16 cellular contexts compared by ENCODE assay signal in genomic region chr9:131282175-131282574, GRCh38. TPM values are rescaled to one million over a fixed set of nuclear protein-coding genes. Genes with fewer than 3 reads are reported as not detected.
A peak's percentile ranks its signal among the peaks of the same experiment; 100 is the strongest.
DNase-seq lines count a peak whose midpoint lies in the region; ATAC-seq lines count a peak whose summit lies in the region.
"Had no signal": no experiment of that assay in that cellular context is flagged by ENCODE, and none has a peak within 500 bp of the region (broad histone marks: within the 10 kb centered on the region; RNA-seq: fewer than 3 reads in every experiment).

No MANE protein-coding gene starts in this region.

- CTCF ChIA-PET in activated CD4-positive, alpha-beta T cell treated with anti-CD3 and anti-CD28 coated beads, Interleukin-2, amount 10 ng/mL, durations not matched to agents 7 days and 5 days (lab: Charles Lee): interaction anchor here (1.1 kb wide), 1 partner anchor 77 kb away, joined by 3 read pairs; no protein-coding TSS in a partner anchor

- peak overlapping the region; percentile 55 for H3K4me3 ChIP-seq in iPS-18c (ENCODE audit: insufficient read depth, low read depth, low read length)
- peak overlapping the region; percentile 65 to 79 (median 67) for H3K4me3 ChIP-seq in skeletal muscle tissue (ENCODE audit: low read length in 3 of 3)
- H3K4me3 ChIP-seq: PC-9 had no signal

- H3K27me3 Mint-ChIP-seq in activated T-helper 1 cell treated with anti-CD3 and anti-CD28 coated beads, Interleukin-12 subunit alpha, Interleukin-12 subunit beta, Interleukin-2, Interleukin-4 antibody, amounts not matched to agents 30 ng/mL and 10 ng/mL and 1 ng/mL, durations not matched to agents 14 hours and 24 hours and 36 hours (ENCODE audit: insufficient read depth): peaks cover 31% of the 10 kb centered on the region
- H3K27me3 Mint-ChIP-seq in activated CD4-positive, alpha-beta T cell treated with anti-CD3 and anti-CD28 coated beads, Interleukin-2, amount 10 ng/mL, durations not matched to agents 7 days and 5 days: peaks cover 23% of the 10 kb centered on the region

- no peaks in the 10 kb centered on the region for H3K9me3 ChIP-seq in iPS-18c (ENCODE audit: control insufficient read depth, insufficient read depth, low read length)
- H3K9me3 ChIP-seq in skeletal muscle tissue (ENCODE audit: control insufficient read depth in 3 of 3, low read length in 3 of 3): no peaks in the 10 kb centered on the region

- H3K9me3 Mint-ChIP-seq in activated T-helper 1 cell treated with anti-CD3 and anti-CD28 coated beads, Interleukin-12 subunit alpha, Interleukin-12 subunit beta, Interleukin-2, Interleukin-4 antibody, amounts not matched to agents 30 ng/mL and 10 ng/mL and 1 ng/mL, durations not matched to agents 14 hours and 24 hours and 36 hours: no peaks in the 10 kb centered on the region
- H3K9me3 Mint-ChIP-seq in activated CD4-positive, alpha-beta T cell treated with anti-CD3 and anti-CD28 coated beads, Interleukin-2, amount 10 ng/mL, durations not matched to agents 7 days and 5 days: no peaks in the 10 kb centered on the region
- H3K9me3 Mint-ChIP-seq: activated CD4-positive, alpha-beta memory T cell treated with anti-CD3 and anti-CD28 coated beads for 36 hours had no signal

- intact Hi-C loops in Right ventricle myocardium inferior (cut with DNase I): no loop called here
- intact Hi-C loops in left ventricle myocardium superior (cut with micrococcal nuclease): no loop called here
- intact Hi-C loops in activated T-helper 1 cell treated with anti-CD3 and anti-CD28 coated beads, Interleukin-12 subunit alpha, Interleukin-12 subunit beta, Interleukin-2, Interleukin-4 antibody, amounts not matched to agents 30 ng/mL and 10 ng/mL and 1 ng/mL, durations not matched to agents 14 hours and 24 hours and 36 hours (cut with micrococcal nuclease): no loop called here

- POLR2A ChIA-PET in activated CD4-positive, alpha-beta T cell treated with anti-CD3 and anti-CD28 coated beads, Interleukin-2, amount 10 ng/mL, durations not matched to agents 7 days and 5 days (lab: Charles Lee): no interaction called here

- ATAC-seq in Right ventricle myocardium inferior (no peak), left ventricle myocardium superior (no peak), GM18909 (IDR thresholded peaks at IDR 0.05; ENCODE audit: poor library complexity, unreplicated experiment) (no peak), GM21619 (IDR thresholded peaks at IDR 0.05; ENCODE audit: unreplicated experiment) (no peak)
- ATAC-seq: esophagus mucosa had no signal

- peak overlapping the region; percentile 3 for H3K4me3 Mint-ChIP-seq in activated T-helper 1 cell treated with anti-CD3 and anti-CD28 coated beads, Interleukin-12 subunit alpha, Interleukin-12 subunit beta, Interleukin-2, Interleukin-4 antibody, amounts not matched to agents 30 ng/mL and 10 ng/mL and 1 ng/mL, durations not matched to agents 14 hours and 24 hours and 36 hours
- H3K4me3 Mint-ChIP-seq in activated CD4-positive, alpha-beta T cell treated with anti-CD3 and anti-CD28 coated beads, Interleukin-2, amount 10 ng/mL, durations not matched to agents 7 days and 5 days: no peak overlapping the region
- H3K4me3 Mint-ChIP-seq: activated CD4-positive, alpha-beta memory T cell treated with anti-CD3 and anti-CD28 coated beads for 36 hours had no signal

- H3K4me1 Mint-ChIP-seq in activated T-helper 1 cell treated with anti-CD3 and anti-CD28 coated beads, Interleukin-12 subunit alpha, Interleukin-12 subunit beta, Interleukin-2, Interleukin-4 antibody, amounts not matched to agents 30 ng/mL and 10 ng/mL and 1 ng/mL, durations not matched to agents 14 hours and 24 hours and 36 hours (ENCODE audit: low read depth): peaks cover 24% of the 10 kb centered on the region
- H3K4me1 Mint-ChIP-seq in activated CD4-positive, alpha-beta T cell treated with anti-CD3 and anti-CD28 coated beads, Interleukin-2, amount 10 ng/mL, durations not matched to agents 7 days and 5 days: peaks cover 27% of the 10 kb centered on the region

- H3K4me1 ChIP-seq in skeletal muscle tissue (ENCODE audit: control insufficient read depth in 3 of 3, insufficient read depth in 3 of 3, low read length in 3 of 3): peaks cover 21 to 64% (median 51%) of the 10 kb centered on the region in 3 donors

- peak; percentile 30 for DNase-seq in Right ventricle myocardium inferior (ENCODE audit: missing footprints)
- no peak for DNase-seq in left ventricle myocardium superior
- DNase-seq in activated T-helper 1 cell treated with anti-CD3 and anti-CD28 coated beads, Interleukin-12 subunit alpha, Interleukin-12 subunit beta, Interleukin-2, Interleukin-4 antibody, amounts not matched to agents 30 ng/mL and 10 ng/mL and 1 ng/mL, durations not matched to agents 14 hours and 24 hours and 36 hours (ENCODE audit: low spot score): no peak
- no peak for DNase-seq in activated CD4-positive, alpha-beta T cell treated with anti-CD3 and anti-CD28 coated beads, Interleukin-2, amount 10 ng/mL, durations not matched to agents 7 days and 5 days
- DNase-seq: activated CD4-positive, alpha-beta memory T cell treated with anti-CD3 and anti-CD28 coated beads for 36 hours; DND-41; hippocampal formation; mammary epithelial cell; NCI-H524 treated with DMSO at 0.1 percent for 48 hours; PC-9; T-helper 1 cell had no signal

- peaks cover 2% of the 10 kb centered on the region for H3K36me3 Mint-ChIP-seq in activated T-helper 1 cell treated with anti-CD3 and anti-CD28 coated beads, Interleukin-12 subunit alpha, Interleukin-12 subunit beta, Interleukin-2, Interleukin-4 antibody, amounts not matched to agents 30 ng/mL and 10 ng/mL and 1 ng/mL, durations not matched to agents 14 hours and 24 hours and 36 hours (ENCODE audit: low read depth)
- H3K36me3 Mint-ChIP-seq in activated CD4-positive, alpha-beta T cell treated with anti-CD3 and anti-CD28 coated beads, Interleukin-2, amount 10 ng/mL, durations not matched to agents 7 days and 5 days (ENCODE audit: low read depth): peaks cover 4% of the 10 kb centered on the region
- H3K36me3 Mint-ChIP-seq: activated CD4-positive, alpha-beta memory T cell treated with anti-CD3 and anti-CD28 coated beads for 36 hours had no signal

- H3K36me3 ChIP-seq in skeletal muscle tissue (ENCODE audit: control insufficient read depth in 3 of 3, insufficient read depth in 3 of 3, low read length in 3 of 3): no peaks in the 10 kb centered on the region

- peaks cover 0 to 9% (median 0%) of the 10 kb centered on the region in 3 donors for H3K27me3 ChIP-seq in skeletal muscle tissue (ENCODE audit: control insufficient read depth in 3 of 3, insufficient read depth in 3 of 3, low read length in 3 of 3)

- H3K9ac ChIP-seq in skeletal muscle tissue (ENCODE audit: low read depth in 1 of 3, low read length in 3 of 3): peak overlapping the region; percentile 23 to 83 (median 73)

- H3K27ac Mint-ChIP-seq in activated T-helper 1 cell treated with anti-CD3 and anti-CD28 coated beads, Interleukin-12 subunit alpha, Interleukin-12 subunit beta, Interleukin-2, Interleukin-4 antibody, amounts not matched to agents 30 ng/mL and 10 ng/mL and 1 ng/mL, durations not matched to agents 14 hours and 24 hours and 36 hours: no peak overlapping the region
- no peak overlapping the region for H3K27ac Mint-ChIP-seq in activated CD4-positive, alpha-beta T cell treated with anti-CD3 and anti-CD28 coated beads, Interleukin-2, amount 10 ng/mL, durations not matched to agents 7 days and 5 days
- H3K27ac Mint-ChIP-seq: activated CD4-positive, alpha-beta memory T cell treated with anti-CD3 and anti-CD28 coated beads for 36 hours had no signal

- H3K27ac ChIP-seq in skeletal muscle tissue (ENCODE audit: low read depth, low read length): peak overlapping the region; percentile 95
- H3K27ac ChIP-seq: PC-9 had no signal

RNA-seq across cellular contexts. Expression of gene FAM78A, which starts 5.9 kb away (rescaled TPM):
- total RNA-seq in Right ventricle myocardium inferior: 62.9 TPM
- total RNA-seq in left ventricle myocardium superior: 69.1 TPM
- 52.8 and 54.3 TPM in 2 replicates for total RNA-seq in activated T-helper 1 cell treated with anti-CD3 and anti-CD28 coated beads, Interleukin-12 subunit alpha, Interleukin-12 subunit beta, Interleukin-2, Interleukin-4 antibody, amounts not matched to agents 30 ng/mL and 10 ng/mL and 1 ng/mL, durations not matched to agents 14 hours and 24 hours and 36 hours
- total RNA-seq in skeletal muscle tissue: 14.6 TPM
- total RNA-seq in activated CD4-positive, alpha-beta T cell treated with anti-CD3 and anti-CD28 coated beads, Interleukin-2, amount 10 ng/mL, durations not matched to agents 7 days and 5 days: 100 to 1,000 TPM; 118 to 128 TPM

RNA-seq across cellular contexts. Expression of gene PLPP7, which starts 7.3 kb away (rescaled TPM):
- 107 TPM for total RNA-seq in Right ventricle myocardium inferior
- total RNA-seq in left ventricle myocardium superior: 127 TPM
- total RNA-seq in activated T-helper 1 cell treated with anti-CD3 and anti-CD28 coated beads, Interleukin-12 subunit alpha, Interleukin-12 subunit beta, Interleukin-2, Interleukin-4 antibody, amounts not matched to agents 30 ng/mL and 10 ng/mL and 1 ng/mL, durations not matched to agents 14 hours and 24 hours and 36 hours: 0.10 TPM in 1 of 2 replicates, not detected in the other
- 34.4 TPM for total RNA-seq in skeletal muscle tissue
- total RNA-seq in activated CD4-positive, alpha-beta T cell treated with anti-CD3 and anti-CD28 coated beads, Interleukin-2, amount 10 ng/mL, durations not matched to agents 7 days and 5 days: under 1 TPM in 1 of 2 experiments, not detected in 1; 0.21 TPM
- total RNA-seq: activated CD4-positive, alpha-beta memory T cell treated with anti-CD3 and anti-CD28 coated beads for 36 hours; PC-9 had no signal

Comparison
In these comparisons a context has a peak if more than half of its experiments do, and no peak if none do; other contexts are left out.
1. RNA of gene PLPP7, which starts 7.3 kb away (total RNA-seq): 127 TPM in left ventricle myocardium superior (single experiment), 107 TPM in Right ventricle myocardium inferior (single experiment) and 34.4 TPM in skeletal muscle tissue (single experiment); 0.21 TPM in activated CD4-positive, alpha-beta T cell treated with anti-CD3 and anti-CD28 coated beads, Interleukin-2, amount 10 ng/mL, durations not matched to agents 7 days and 5 days and 0.10 TPM in activated T-helper 1 cell treated with anti-CD3 and anti-CD28 coated beads, Interleukin-12 subunit alpha, Interleukin-12 subunit beta, Interleukin-2, Interleukin-4 antibody, amounts not matched to agents 30 ng/mL and 10 ng/mL and 1 ng/mL, durations not matched to agents 14 hours and 24 hours and 36 hours; every median in the first group is over 10 times any median in the second.